2 cellular contexts compared by ENCODE assay signal in genomic region chr1:79633456-79633855, GRCh38.
TF ChIP-seq lines count a peak whose summit lies in the region.

No MANE protein-coding gene starts in this region.

TF ChIP-seq in IMR-90, 13 proteins besides CTCF, POLR2A, EP300 and RAD21 (continued from another document):
- TF ChIP-seq CHD1 (IDR thresholded peaks at IDR 0.05; ENCODE audit: low read depth, low read length) (no peak), CEBPB (IDR thresholded peaks at IDR 0.05; ENCODE audit: low read depth, low read length) (peak; percentile 43; the same call in 1 of the 2 replicates), FOS (IDR thresholded peaks at IDR 0.05; ENCODE audit: low read depth, low read length) (peak; percentile 52)

TF ChIP-seq in GM12878, 131 proteins besides CTCF, POLR2A, EP300 and RAD21 (continued from another document):
- no peak for TF ChIP-seq CBX5 (IDR thresholded peaks at IDR 0.05; ENCODE audit: low read depth)
- peak; percentile 82 for TF ChIP-seq JUNB (IDR thresholded peaks at IDR 0.05)
- TF ChIP-seq MEF2A (IDR thresholded peaks at IDR 0.05; ENCODE audit: insufficient read depth, low read depth, low read length) = no peak
- TF ChIP-seq BCL11A (IDR thresholded peaks at IDR 0.05; ENCODE audit: low read depth, low read length) = 0 out of 2 replicates have a peak, but pooled peaks have one; percentile 15
